ENCODE assay signal across 1 cellular context in genomic region chr18:11497585-11497984, GRCh38.
TF ChIP-seq lines count a peak whose summit lies in the region.

No MANE protein-coding gene starts in this region.

TF ChIP-seq in HepG2, 621 proteins besides CTCF, POLR2A, EP300 and RAD21 (continued from another document):
- TF ChIP-seq ATF7 (IDR thresholded peaks at IDR 0.05) = peak; percentile 46
- no peak for TF ChIP-seq ATF7 (CRISPR knock-in tag; IDR thresholded peaks at IDR 0.05)
- TF ChIP-seq HDAC2 (CRISPR knock-in tag; IDR thresholded peaks at IDR 0.05) = 0 out of 2 replicates have a peak, but pooled peaks have one; percentile 25
- no peak for TF ChIP-seq ZFP62 (CRISPR knock-in tag; IDR thresholded peaks at IDR 0.05)
- TF ChIP-seq ASH2L (IDR thresholded peaks at IDR 0.05; ENCODE audit: insufficient read length, low read depth, low read length) = peak; percentile 20
- peak; percentile 32; the same call in 1 of the 2 replicates for TF ChIP-seq NR2F6 (IDR thresholded peaks at IDR 0.05)
- TF ChIP-seq NR2F6 (CRISPR knock-in tag; IDR thresholded peaks at IDR 0.05) = peak; percentile 35; the same call in 1 of the 2 replicates
